Comparison of ENCODE assay signal across 8 cellular contexts in the genomic region with DNA sequence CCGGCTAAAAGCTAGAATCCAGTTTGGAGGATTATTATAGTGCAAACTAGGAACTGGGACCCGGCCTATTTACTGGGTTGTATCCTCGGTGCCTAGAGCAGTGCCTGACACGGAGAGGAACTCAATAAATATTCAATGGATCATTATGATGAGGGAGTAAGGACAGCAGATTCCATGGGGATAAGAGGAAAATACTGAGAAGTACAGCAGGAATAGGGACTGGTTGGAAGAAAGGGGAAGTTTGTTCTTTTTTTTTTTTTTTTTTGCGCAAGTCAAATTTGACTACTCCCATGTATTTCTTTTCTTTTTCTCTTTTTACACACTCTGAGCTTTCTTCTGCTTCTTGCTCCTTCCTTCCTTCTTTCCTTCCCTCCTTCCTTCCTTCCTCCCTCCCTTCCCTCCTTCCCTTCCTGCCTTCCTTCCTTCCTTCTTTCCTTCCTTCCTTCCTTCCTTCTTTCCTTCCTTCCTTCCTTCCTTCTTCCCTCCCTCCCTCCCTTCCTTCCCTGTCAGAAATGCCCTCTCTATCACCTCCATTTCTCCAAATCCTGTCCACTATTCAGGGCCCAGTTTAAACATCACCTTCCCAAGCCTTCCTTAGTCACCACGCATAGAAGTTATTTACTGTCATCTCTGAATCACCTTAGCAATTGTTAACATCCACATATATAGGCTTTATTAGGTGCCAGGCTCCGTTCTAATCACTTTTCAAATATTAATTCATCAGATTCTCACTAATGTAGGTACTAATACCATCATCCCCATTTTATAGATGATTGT. TPM values are rescaled to one million over a fixed set of nuclear protein-coding genes. Genes with fewer than 3 reads are reported as not detected.
DNase-seq lines count a peak whose midpoint lies in the region; ATAC-seq and TF ChIP-seq lines count a peak whose summit lies in the region.

No MANE protein-coding gene starts in this region.

- no peak overlapping the region for H2BK15ac ChIP-seq in mesenchymal stem cell (ENCODE audit: low read depth, poor library complexity, severe bottlenecking)

- H4K8ac ChIP-seq in mesenchymal stem cell (ENCODE audit: low read length) = no peak overlapping the region

- no peaks in the 10 kb centered on the region for H3K36me3 ChIP-seq in body of pancreas (replicated peaks in 1 of 2; ENCODE audit: insufficient read depth in 1 of 2, low read depth in 2 of 2)
- peaks cover 3 to 16% of the 10 kb centered on the region in 2 experiments for H3K36me3 ChIP-seq in mesenchymal stem cell (ENCODE audit: control insufficient read depth in 1 of 2, insufficient read depth in 2 of 2, low read depth in 1 of 2, low read length in 2 of 2)

- H3K9me3 Mint-ChIP-seq in stimulated activated naive CD8-positive, alpha-beta T cell treated with anti-CD3 and anti-CD28 coated beads, Interleukin-15, Interleukin-2, amounts not matched to agents 100 ng/mL and 50 ng/mL, for 24 hours = no peaks in the 10 kb centered on the region

- no peak for TF ChIP-seq POLR2A in body of pancreas (IDR thresholded peaks at IDR 0.05)

- H3K27me3 ChIP-seq in body of pancreas (no peaks in the 10 kb centered on the region), mesenchymal stem cell (ENCODE audit: control insufficient read depth in 1 of 2, insufficient read depth in 1 of 2, low read length in 2 of 2) (no peaks in the 10 kb centered on the region)

- H3K27me3 Mint-ChIP-seq in stimulated activated naive CD8-positive, alpha-beta T cell treated with anti-CD3 and anti-CD28 coated beads, Interleukin-15, Interleukin-2, amounts not matched to agents 100 ng/mL and 50 ng/mL, for 24 hours = no peaks in the 10 kb centered on the region

- H2BK12ac ChIP-seq in mesenchymal stem cell (ENCODE audit: low read length in 2 of 2) = no peak overlapping the region

- peak overlapping the region; percentile 21 to 69 for H3K18ac ChIP-seq in mesenchymal stem cell (ENCODE audit: low read depth in 1 of 2, low read length in 2 of 2)

- H3K4me3 ChIP-seq in body of pancreas (peak overlapping the region in 1 of 2 donors; percentile 44), mesenchymal stem cell (ENCODE audit: insufficient read depth in 1 of 2, low read depth in 1 of 2, low read length in 2 of 2) (peak overlapping the region in 1 of 2 experiments; percentile 92)

- peak overlapping the region; percentile 67 for H2AFZ ChIP-seq in mesenchymal stem cell (ENCODE audit: low read depth, low read length)

- no peak overlapping the region for H2BK120ac ChIP-seq in mesenchymal stem cell (ENCODE audit: low read depth, low read length)

- H3K14ac ChIP-seq in mesenchymal stem cell (ENCODE audit: low read length in 2 of 2) = no peak overlapping the region

- H3K4me2 ChIP-seq in mesenchymal stem cell (ENCODE audit: low read length, poor library complexity, severe bottlenecking) = peak overlapping the region; percentile 51

- peaks cover 14% of the 10 kb centered on the region for H3K79me1 ChIP-seq in mesenchymal stem cell (replicated peaks; ENCODE audit: low read length, poor library complexity, severe bottlenecking)

- TF ChIP-seq CTCF in body of pancreas (IDR thresholded peaks at IDR 0.05) = no peak

- no peak overlapping the region for H2AK5ac ChIP-seq in mesenchymal stem cell (ENCODE audit: low read length, severe bottlenecking)

- H3K4ac ChIP-seq in mesenchymal stem cell (ENCODE audit: low read depth in 1 of 2, low read length in 2 of 2) = peak overlapping the region; percentile 27 to 70

- H3K27ac Mint-ChIP-seq in stimulated activated naive CD8-positive, alpha-beta T cell treated with anti-CD3 and anti-CD28 coated beads, Interleukin-15, Interleukin-2, amounts not matched to agents 100 ng/mL and 50 ng/mL, for 24 hours = peak overlapping the region; percentile 96

- H2BK5ac ChIP-seq in mesenchymal stem cell (ENCODE audit: low read depth, low read length, poor library complexity, severe bottlenecking) = no peak overlapping the region

- 23 to 36% methylated on average over 7 of the region's 7 CpGs for WGBS in body of pancreas, 2 donors
- 35% methylated on average over 7 of the region's 7 CpGs for WGBS in mesenchymal stem cell

- no peak overlapping the region for H4K91ac ChIP-seq in mesenchymal stem cell (ENCODE audit: low read length)

- H3K9ac ChIP-seq in mesenchymal stem cell (ENCODE audit: low read length) = peak overlapping the region; percentile 85

- peaks cover 28% of the 10 kb centered on the region for H3K36me3 Mint-ChIP-seq in stimulated activated naive CD8-positive, alpha-beta T cell treated with anti-CD3 and anti-CD28 coated beads, Interleukin-15, Interleukin-2, amounts not matched to agents 100 ng/mL and 50 ng/mL, for 24 hours (ENCODE audit: low read depth)

- H3K23ac ChIP-seq in mesenchymal stem cell (ENCODE audit: low read length in 2 of 2) = no peak overlapping the region

- H3K27ac ChIP-seq in body of pancreas = peak overlapping the region; percentile 82 to 98 (median 91)
- H3K27ac ChIP-seq in mesenchymal stem cell (ENCODE audit: low read length, poor library complexity, severe bottlenecking) = peak overlapping the region; percentile 26

- H3K9me3 ChIP-seq in body of pancreas (no peaks in the 10 kb centered on the region), mesenchymal stem cell (ENCODE audit: control insufficient read depth, low read length) (no peaks in the 10 kb centered on the region)

- peaks cover 34% of the 10 kb centered on the region for H3K4me1 Mint-ChIP-seq in stimulated activated naive CD8-positive, alpha-beta T cell treated with anti-CD3 and anti-CD28 coated beads, Interleukin-15, Interleukin-2, amounts not matched to agents 100 ng/mL and 50 ng/mL, for 24 hours (ENCODE audit: low read depth)

- H3K4me1 ChIP-seq in body of pancreas = peaks cover 18% of the 10 kb centered on the region
- peaks cover 18% of the 10 kb centered on the region for H3K4me1 ChIP-seq in mesenchymal stem cell (ENCODE audit: control insufficient read depth, insufficient read depth, low read depth, low read length)

- peak overlapping the region; percentile 95 for H3K4me3 Mint-ChIP-seq in stimulated activated naive CD8-positive, alpha-beta T cell treated with anti-CD3 and anti-CD28 coated beads, Interleukin-15, Interleukin-2, amounts not matched to agents 100 ng/mL and 50 ng/mL, for 24 hours

- ATAC-seq in stimulated activated naive CD8-positive, alpha-beta T cell treated with anti-CD3 and anti-CD28 coated beads, Interleukin-15, Interleukin-2, amounts not matched to agents 100 U/mL and 50 U/mL, for 24 hours = no peak
- ATAC-seq in body of pancreas = no peak

- no peak for DNase-seq in stimulated activated naive CD8-positive, alpha-beta T cell treated with anti-CD3 and anti-CD28 coated beads, Interleukin-15, Interleukin-2, amounts not matched to agents 100 U/mL and 50 U/mL, for 24 hours
- DNase-seq in body of pancreas = no peak
- DNase-seq in mesenchymal stem cell = no peak
- no peak for DNase-seq in NCI-H1417 treated with DMSO at 0.1 percent for 48 hours (lab: John Stamatoyannopoulos, UW)
- no peak for DNase-seq in SW480 (ENCODE audit: low spot score)
- no peak for DNase-seq in middle frontal gyrus (ENCODE audit: extremely low spot score, low spot score)
- no peak for DNase-seq in ecto neural progenitor cell (ENCODE audit: low spot score)

- intact Hi-C loops in body of pancreas (cut with DNase I) = loop anchor here (10.0 kb wide), 2 partner anchors 62 to 138 kb away; no protein-coding TSS in a partner anchor

RNA-seq across cellular contexts. Expression of gene MAGEF1, which starts 0.9 kb away (rescaled TPM):
- total RNA-seq in body of pancreas = 10 to 100 TPM; 21.8 to 31.1 TPM
- polyA plus RNA-seq in mesenchymal stem cell (2013, experiment 1 of 2) = 21.2 TPM
- 22.4 TPM for polyA plus RNA-seq in mesenchymal stem cell (2013, experiment 2 of 2)
